8 cellular contexts compared by ENCODE assay signal in genomic region chr3:112561693-112562529, GRCh38. TPM values are rescaled to one million over a fixed set of nuclear protein-coding genes. Genes with fewer than 3 reads are reported as not detected.
A peak's percentile ranks its signal among the peaks of the same experiment; 100 is the strongest.
DNase-seq lines count a peak whose midpoint lies in the region; ATAC-seq lines count a peak whose summit lies in the region.

TSS of gene ATG3 (minus strand) at chr3:112561962. CDS start at chr3:112561528, 434 bp downstream.
TSS of gene SLC35A5 (plus strand) at chr3:112562045. CDS start at chr3:112563404, 1,359 bp downstream.

- H3K9me3 Mint-ChIP-seq in effector memory CD8-positive, alpha-beta T cell: no peaks in the 10 kb centered on the region

- H3K27ac Mint-ChIP-seq in effector memory CD8-positive, alpha-beta T cell: peak within 1 kb of the TSS; percentile 98

- no peaks in the 10 kb centered on the region for H3K27me3 Mint-ChIP-seq in effector memory CD8-positive, alpha-beta T cell

- peak; percentile 76 for ATAC-seq in GM21360 (IDR thresholded peaks at IDR 0.05; ENCODE audit: unreplicated experiment)
- ATAC-seq in effector memory CD8-positive, alpha-beta T cell (replicated peaks): peak; percentile 79

- peak within 1 kb of the TSS; percentile 94 to 98 for H3K4me3 Mint-ChIP-seq in effector memory CD8-positive, alpha-beta T cell

- peaks cover 22 to 52% of the 10 kb centered on the region in 2 donors for H3K4me1 Mint-ChIP-seq in effector memory CD8-positive, alpha-beta T cell (ENCODE audit: low read depth in 2 of 2)

- peak; percentile 98 for DNase-seq in COR-L47 (lab: John Stamatoyannopoulos, UW)
- peak; percentile 99 for DNase-seq in HT1080 (ENCODE audit: low read depth)
- DNase-seq in NOMO-1 treated with DMSO at 0.1 percent for 48 hours (lab: John Stamatoyannopoulos, UW; ENCODE audit: unreplicated experiment): peak; percentile 99
- DNase-seq in activated CD8-positive, alpha-beta memory T cell treated with anti-CD3 and anti-CD28 coated beads for 4 hours (ENCODE audit: low read depth in 2 of 2): peak; percentile 98 to 99
- DNase-seq in effector memory CD8-positive, alpha-beta T cell: peak; percentile 99 to 100 (median 100)
- peak; percentile 99 for DNase-seq in medulla oblongata (ENCODE audit: extremely low spot score)
- peak; percentile 99 for DNase-seq in stimulated activated CD8-positive, alpha-beta memory T cell treated with anti-CD3 and anti-CD28 coated beads, Interleukin-12 subunit alpha, Interleukin-12 subunit beta, amount 100 ng/mL, for 1 hour (ENCODE audit: low read depth)

- H3K36me3 Mint-ChIP-seq in effector memory CD8-positive, alpha-beta T cell (ENCODE audit: insufficient read depth): peaks cover 35% of the 10 kb centered on the region

RNA-seq across cellular contexts. Expression of gene ATG3, which starts in this region (rescaled TPM):
- total RNA-seq in HT1080 (2014; rRNA removed; shearing (Covaris generic)): 147 and 159 TPM in 2 replicates
- 90.9 and 98.0 TPM in 2 replicates for polyA plus RNA-seq in HT1080 (2015; cell fraction: cytosol; rRNA removed)
- polyA plus RNA-seq in HT1080 (2015; cell fraction: nucleus; rRNA removed): 70.9 and 72.5 TPM in 2 replicates

RNA-seq across cellular contexts. Expression of gene SLC35A5, which starts in this region (rescaled TPM):
- total RNA-seq in HT1080 (2014; rRNA removed; shearing (Covaris generic)): 27.5 and 44.2 TPM in 2 replicates
- polyA plus RNA-seq in HT1080 (2015; cell fraction: cytosol; rRNA removed): 55.7 and 60.5 TPM in 2 replicates
- 65.5 and 78.4 TPM in 2 replicates for polyA plus RNA-seq in HT1080 (2015; cell fraction: nucleus; rRNA removed)

Comparison
In these comparisons a context has a peak if more than half of its experiments do, and no peak if none do; other contexts are left out.
1. Peak in every context shown above with its lines: DNase-seq and ATAC-seq.